ENCODE assay signal across 7 cellular contexts in genomic region chr1:207981976-207982375, GRCh38.
DNase-seq lines count a peak whose midpoint lies in the region; ATAC-seq, FAIRE-seq and TF ChIP-seq lines count a peak whose summit lies in the region.

No MANE protein-coding gene starts in this region.

- no peak for FAIRE-seq in astrocyte (lab: Jason Lieb, UNC)

- H2AFZ ChIP-seq in astrocyte (ENCODE audit: low read depth, low read length): no peak overlapping the region

- H3K4me2 ChIP-seq in astrocyte (ENCODE audit: low read length): no peak overlapping the region

- ATAC-seq in GM18867 (IDR thresholded peaks at IDR 0.05; ENCODE audit: unreplicated experiment): peak; percentile 78

- no peak overlapping the region for H3K9ac ChIP-seq in astrocyte (ENCODE audit: low read length)

- peaks cover under 1% of the 10 kb centered on the region for H3K4me1 Mint-ChIP-seq in astrocyte (ENCODE audit: low read depth, unreplicated experiment)
- H3K4me1 Mint-ChIP-seq in nephron progenitor cell: no peaks in the 10 kb centered on the region

- H3K4me3 ChIP-seq in astrocyte (ENCODE audit: insufficient read depth, low read depth, low read length) (no peak overlapping the region), esophagus muscularis mucosa (no peak overlapping the region)

- no peak for TF ChIP-seq POLR2A in esophagus muscularis mucosa (IDR thresholded peaks at IDR 0.05; ENCODE audit: low read depth)

- H3K27ac ChIP-seq in astrocyte (ENCODE audit: low read depth, low read length) (no peak overlapping the region), esophagus muscularis mucosa (replicated peaks in 1 of 4) (no peak overlapping the region)

- H3K4me1 ChIP-seq in astrocyte (ENCODE audit: insufficient read depth, low read length): no peaks in the 10 kb centered on the region
- peaks cover 0 to 3% (median 0%) of the 10 kb centered on the region in 4 donors for H3K4me1 ChIP-seq in esophagus muscularis mucosa

- H3K36me3 ChIP-seq in astrocyte (ENCODE audit: insufficient read depth, low read length): no peaks in the 10 kb centered on the region
- H3K36me3 ChIP-seq in esophagus muscularis mucosa: no peaks in the 10 kb centered on the region

- H4K20me1 ChIP-seq in astrocyte (ENCODE audit: insufficient read depth, low read length): no peaks in the 10 kb centered on the region

- peaks cover 15% of the 10 kb centered on the region for H3K27me3 Mint-ChIP-seq in astrocyte (ENCODE audit: low read depth, unreplicated experiment)
- H3K27me3 Mint-ChIP-seq in nephron progenitor cell (ENCODE audit: low read depth, poor library complexity): peaks cover 36% of the 10 kb centered on the region

- H3K27me3 ChIP-seq in astrocyte (ENCODE audit: insufficient read depth, low read length) (no peaks in the 10 kb centered on the region), esophagus muscularis mucosa (peaks cover 0 to 3% (median 0%) of the 10 kb centered on the region in 4 donors)

- DNase-seq in HT1080 (ENCODE audit: low read depth) (peak; percentile 31), astrocyte (ENCODE audit: low read depth) (no peak), nephron progenitor cell (peak; percentile 41), esophagus muscularis mucosa (ENCODE audit: extremely low spot score) (no peak), NCI-H345 treated with DMSO at 0.1 percent for 48 hours (lab: John Stamatoyannopoulos, UW; ENCODE audit: unreplicated experiment) (no peak)
- DNase-seq in stimulated activated CD4-positive, alpha-beta T cell treated with anti-CD3 and anti-CD28 coated beads, Interleukin-2, amount 100 ng/mL, for 24 hours: no peak

- no peak for TF ChIP-seq EP300 in esophagus muscularis mucosa (IDR thresholded peaks at IDR 0.05)

- H3K27ac Mint-ChIP-seq in astrocyte (ENCODE audit: unreplicated experiment) (no peak overlapping the region), nephron progenitor cell (no peak overlapping the region)

- TF ChIP-seq CTCF in astrocyte (IDR thresholded peaks at IDR 0.05; ENCODE audit: insufficient read depth, low read depth, low read length) (peak; percentile 42), nephron progenitor cell (IDR thresholded peaks at IDR 0.05) (peak; percentile 59), esophagus muscularis mucosa (IDR thresholded peaks at IDR 0.05) (peak in 1 of 3 experiments; percentile 30)

- H3K36me3 Mint-ChIP-seq in astrocyte (ENCODE audit: low read depth, unreplicated experiment) (no peaks in the 10 kb centered on the region), nephron progenitor cell (ENCODE audit: low read depth) (no peaks in the 10 kb centered on the region)

- H3K9me3 Mint-ChIP-seq in astrocyte (ENCODE audit: unreplicated experiment) (no peaks in the 10 kb centered on the region), nephron progenitor cell (no peaks in the 10 kb centered on the region)

- H3K79me2 ChIP-seq in astrocyte (ENCODE audit: insufficient read depth, low read length): no peaks in the 10 kb centered on the region

- WGBS in esophagus muscularis mucosa: 84% methylated on average over 2 of the region's 2 CpGs

- H3K9me3 ChIP-seq in astrocyte (ENCODE audit: insufficient read depth, low read depth, low read length) (no peaks in the 10 kb centered on the region), esophagus muscularis mucosa (no peaks in the 10 kb centered on the region)

- H3K4me3 Mint-ChIP-seq in astrocyte (ENCODE audit: unreplicated experiment) (no peak overlapping the region), nephron progenitor cell (no peak overlapping the region)

- intact Hi-C loops in esophagus muscularis mucosa (cut with DNase I): no loop called here

Comparison
In these comparisons a context has a peak if more than half of its experiments do, and no peak if none do; other contexts are left out.
1. DNase-seq: peak in HT1080 (single experiment) and nephron progenitor cell (single experiment); none in astrocyte (single experiment), esophagus muscularis mucosa (single experiment), stimulated activated CD4-positive, alpha-beta T cell treated with anti-CD3 and anti-CD28 coated beads, Interleukin-2, amount 100 ng/mL, for 24 hours (0 of 2) and NCI-H345 treated with DMSO at 0.1 percent for 48 hours (single experiment).